Comparison of ENCODE assay signal across 1 cellular context in the genomic region with DNA sequence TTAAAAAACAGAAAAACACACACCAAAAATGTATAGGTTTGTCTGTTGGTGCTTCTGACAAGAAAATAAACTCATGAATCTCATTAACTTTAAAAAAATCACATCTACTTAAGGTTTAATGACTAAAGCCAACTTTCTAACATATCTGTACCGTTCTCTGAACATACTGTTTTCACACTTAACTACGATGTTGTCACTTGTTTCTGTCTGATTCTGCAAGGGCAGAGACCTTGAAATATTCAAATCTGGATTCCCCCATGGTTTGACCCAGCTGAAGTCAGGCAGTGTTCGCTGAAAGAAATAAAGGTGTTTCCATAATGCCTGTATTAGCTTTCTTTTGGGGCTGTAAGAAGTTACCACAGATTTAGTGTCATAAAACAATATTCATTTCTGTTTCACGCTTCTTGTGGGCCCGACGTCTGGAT.
TF ChIP-seq lines count a peak whose summit lies in the region.

No MANE protein-coding gene starts in this region.

TF ChIP-seq in HepG2, 621 proteins besides CTCF, POLR2A, EP300 and RAD21 (continued from another document and continues in another):
- TF ChIP-seq, protein P1, sequence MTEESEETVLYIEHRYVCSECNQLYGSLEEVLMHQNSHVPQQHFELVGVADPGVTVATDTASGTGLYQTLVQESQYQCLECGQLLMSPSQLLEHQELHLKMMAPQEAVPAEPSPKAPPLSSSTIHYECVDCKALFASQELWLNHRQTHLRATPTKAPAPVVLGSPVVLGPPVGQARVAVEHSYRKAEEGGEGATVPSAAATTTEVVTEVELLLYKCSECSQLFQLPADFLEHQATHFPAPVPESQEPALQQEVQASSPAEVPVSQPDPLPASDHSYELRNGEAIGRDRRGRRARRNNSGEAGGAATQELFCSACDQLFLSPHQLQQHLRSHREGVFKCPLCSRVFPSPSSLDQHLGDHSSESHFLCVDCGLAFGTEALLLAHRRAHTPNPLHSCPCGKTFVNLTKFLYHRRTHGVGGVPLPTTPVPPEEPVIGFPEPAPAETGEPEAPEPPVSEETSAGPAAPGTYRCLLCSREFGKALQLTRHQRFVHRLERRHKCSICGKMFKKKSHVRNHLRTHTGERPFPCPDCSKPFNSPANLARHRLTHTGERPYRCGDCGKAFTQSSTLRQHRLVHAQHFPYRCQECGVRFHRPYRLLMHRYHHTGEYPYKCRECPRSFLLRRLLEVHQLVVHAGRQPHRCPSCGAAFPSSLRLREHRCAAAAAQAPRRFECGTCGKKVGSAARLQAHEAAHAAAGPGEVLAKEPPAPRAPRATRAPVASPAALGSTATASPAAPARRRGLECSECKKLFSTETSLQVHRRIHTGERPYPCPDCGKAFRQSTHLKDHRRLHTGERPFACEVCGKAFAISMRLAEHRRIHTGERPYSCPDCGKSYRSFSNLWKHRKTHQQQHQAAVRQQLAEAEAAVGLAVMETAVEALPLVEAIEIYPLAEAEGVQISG (CRISPR knock-in tag; IDR thresholded peaks at IDR 0.05), result no peak
- TF ChIP-seq ZSCAN29 (CRISPR knock-in tag; conservative IDR thresholded peaks at IDR 0.05), result 0 out of 2 replicates have a peak, but pooled peaks have one; percentile 44
- TF ChIP-seq DNMT1 (CRISPR knock-in tag; IDR thresholded peaks at IDR 0.05), result no peak
- TF ChIP-seq, protein P2, sequence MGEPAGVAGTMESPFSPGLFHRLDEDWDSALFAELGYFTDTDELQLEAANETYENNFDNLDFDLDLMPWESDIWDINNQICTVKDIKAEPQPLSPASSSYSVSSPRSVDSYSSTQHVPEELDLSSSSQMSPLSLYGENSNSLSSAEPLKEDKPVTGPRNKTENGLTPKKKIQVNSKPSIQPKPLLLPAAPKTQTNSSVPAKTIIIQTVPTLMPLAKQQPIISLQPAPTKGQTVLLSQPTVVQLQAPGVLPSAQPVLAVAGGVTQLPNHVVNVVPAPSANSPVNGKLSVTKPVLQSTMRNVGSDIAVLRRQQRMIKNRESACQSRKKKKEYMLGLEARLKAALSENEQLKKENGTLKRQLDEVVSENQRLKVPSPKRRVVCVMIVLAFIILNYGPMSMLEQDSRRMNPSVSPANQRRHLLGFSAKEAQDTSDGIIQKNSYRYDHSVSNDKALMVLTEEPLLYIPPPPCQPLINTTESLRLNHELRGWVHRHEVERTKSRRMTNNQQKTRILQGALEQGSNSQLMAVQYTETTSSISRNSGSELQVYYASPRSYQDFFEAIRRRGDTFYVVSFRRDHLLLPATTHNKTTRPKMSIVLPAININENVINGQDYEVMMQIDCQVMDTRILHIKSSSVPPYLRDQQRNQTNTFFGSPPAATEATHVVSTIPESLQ (CRISPR knock-in tag; conservative IDR thresholded peaks at IDR 0.05), result 0 out of 2 replicates have a peak, but pooled peaks have one; percentile 17
- TF ChIP-seq JUN (CRISPR knock-in tag; IDR thresholded peaks at IDR 0.05), result peak; percentile 44; the same call in 1 of the 2 replicates
- 0 out of 2 replicates have a peak, but pooled peaks have one; percentile 44 for TF ChIP-seq ZNF230 (CRISPR knock-in tag; IDR thresholded peaks at IDR 0.05)
- TF ChIP-seq ELF1 (CRISPR knock-in tag; IDR thresholded peaks at IDR 0.05), result no peak
- TF ChIP-seq, protein P3, sequence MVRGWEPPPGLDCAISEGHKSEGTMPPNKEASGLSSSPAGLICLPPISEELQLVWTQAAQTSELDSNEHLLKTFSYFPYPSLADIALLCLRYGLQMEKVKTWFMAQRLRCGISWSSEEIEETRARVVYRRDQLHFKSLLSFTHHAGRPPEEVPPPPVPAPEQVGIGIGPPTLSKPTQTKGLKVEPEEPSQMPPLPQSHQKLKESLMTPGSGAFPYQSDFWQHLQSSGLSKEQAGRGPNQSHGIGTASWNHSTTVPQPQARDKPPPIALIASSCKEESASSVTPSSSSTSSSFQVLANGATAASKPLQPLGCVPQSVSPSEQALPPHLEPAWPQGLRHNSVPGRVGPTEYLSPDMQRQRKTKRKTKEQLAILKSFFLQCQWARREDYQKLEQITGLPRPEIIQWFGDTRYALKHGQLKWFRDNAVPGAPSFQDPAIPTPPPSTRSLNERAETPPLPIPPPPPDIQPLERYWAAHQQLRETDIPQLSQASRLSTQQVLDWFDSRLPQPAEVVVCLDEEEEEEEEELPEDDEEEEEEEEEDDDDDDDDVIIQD (CRISPR knock-in tag; IDR thresholded peaks at IDR 0.05; ENCODE audit: low read depth), result 0 out of 2 replicates have a peak, but pooled peaks have one; percentile 4
- no peak for TF ChIP-seq TSC22D2 (CRISPR knock-in tag; IDR thresholded peaks at IDR 0.05; ENCODE audit: borderline replicate concordance)
- peak; percentile 32 for TF ChIP-seq ASH2L (IDR thresholded peaks at IDR 0.05; ENCODE audit: insufficient read length, low read depth, low read length)
- TF ChIP-seq, protein P4, sequence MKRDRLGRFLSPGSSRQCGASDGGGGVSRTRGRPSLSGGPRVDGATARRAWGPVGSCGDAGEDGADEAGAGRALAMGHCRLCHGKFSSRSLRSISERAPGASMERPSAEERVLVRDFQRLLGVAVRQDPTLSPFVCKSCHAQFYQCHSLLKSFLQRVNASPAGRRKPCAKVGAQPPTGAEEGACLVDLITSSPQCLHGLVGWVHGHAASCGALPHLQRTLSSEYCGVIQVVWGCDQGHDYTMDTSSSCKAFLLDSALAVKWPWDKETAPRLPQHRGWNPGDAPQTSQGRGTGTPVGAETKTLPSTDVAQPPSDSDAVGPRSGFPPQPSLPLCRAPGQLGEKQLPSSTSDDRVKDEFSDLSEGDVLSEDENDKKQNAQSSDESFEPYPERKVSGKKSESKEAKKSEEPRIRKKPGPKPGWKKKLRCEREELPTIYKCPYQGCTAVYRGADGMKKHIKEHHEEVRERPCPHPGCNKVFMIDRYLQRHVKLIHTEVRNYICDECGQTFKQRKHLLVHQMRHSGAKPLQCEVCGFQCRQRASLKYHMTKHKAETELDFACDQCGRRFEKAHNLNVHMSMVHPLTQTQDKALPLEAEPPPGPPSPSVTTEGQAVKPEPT (CRISPR knock-in tag; IDR thresholded peaks at IDR 0.05; ENCODE audit: low read depth), result no peak
- TF ChIP-seq KAT8 (CRISPR knock-in tag; IDR thresholded peaks at IDR 0.05), result no peak
- TF ChIP-seq SNRNP70 (IDR thresholded peaks at IDR 0.05; ENCODE audit: low read depth, low read length), result no peak
- no peak for TF ChIP-seq CBX2 (IDR thresholded peaks at IDR 0.05; ENCODE audit: low read depth, low read length)
- no peak for TF ChIP-seq CBX2 (CRISPR knock-in tag; IDR thresholded peaks at IDR 0.05; ENCODE audit: low read depth)
- TF ChIP-seq, protein P5, sequence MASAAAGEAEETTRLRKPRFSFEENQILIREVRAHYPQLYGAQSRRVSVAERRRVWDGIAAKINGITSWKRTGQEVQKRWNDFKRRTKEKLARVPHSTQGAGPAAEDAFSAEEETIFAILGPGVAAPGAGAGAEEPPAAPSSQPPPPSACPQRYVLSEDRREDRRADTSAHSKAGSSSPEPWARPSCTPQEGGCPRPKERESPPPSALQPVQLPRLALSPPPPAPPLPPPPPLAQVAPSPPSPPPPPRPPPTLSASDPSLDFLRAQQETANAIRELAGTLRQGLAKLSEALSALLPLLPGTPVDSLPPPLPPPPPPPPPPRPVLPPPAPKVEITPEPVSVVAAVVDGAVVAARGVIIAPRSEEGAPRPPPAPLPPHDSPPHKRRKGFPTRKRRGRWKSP (CRISPR knock-in tag; IDR thresholded peaks at IDR 0.05), result 0 out of 2 replicates have a peak, but pooled peaks have one; percentile 52
- TF ChIP-seq ZNF7 (CRISPR knock-in tag; IDR thresholded peaks at IDR 0.05), result peak; percentile 84; the same call in 1 of the 2 replicates
- TF ChIP-seq, protein P6, sequence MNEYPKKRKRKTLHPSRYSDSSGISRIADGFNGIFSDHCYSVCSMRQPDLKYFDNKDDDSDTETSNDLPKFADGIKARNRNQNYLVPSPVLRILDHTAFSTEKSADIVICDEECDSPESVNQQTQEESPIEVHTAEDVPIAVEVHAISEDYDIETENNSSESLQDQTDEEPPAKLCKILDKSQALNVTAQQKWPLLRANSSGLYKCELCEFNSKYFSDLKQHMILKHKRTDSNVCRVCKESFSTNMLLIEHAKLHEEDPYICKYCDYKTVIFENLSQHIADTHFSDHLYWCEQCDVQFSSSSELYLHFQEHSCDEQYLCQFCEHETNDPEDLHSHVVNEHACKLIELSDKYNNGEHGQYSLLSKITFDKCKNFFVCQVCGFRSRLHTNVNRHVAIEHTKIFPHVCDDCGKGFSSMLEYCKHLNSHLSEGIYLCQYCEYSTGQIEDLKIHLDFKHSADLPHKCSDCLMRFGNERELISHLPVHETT (CRISPR knock-in tag; conservative IDR thresholded peaks at IDR 0.05), result no peak; the same call in 1 of the 2 replicates
- TF ChIP-seq, protein P7, sequence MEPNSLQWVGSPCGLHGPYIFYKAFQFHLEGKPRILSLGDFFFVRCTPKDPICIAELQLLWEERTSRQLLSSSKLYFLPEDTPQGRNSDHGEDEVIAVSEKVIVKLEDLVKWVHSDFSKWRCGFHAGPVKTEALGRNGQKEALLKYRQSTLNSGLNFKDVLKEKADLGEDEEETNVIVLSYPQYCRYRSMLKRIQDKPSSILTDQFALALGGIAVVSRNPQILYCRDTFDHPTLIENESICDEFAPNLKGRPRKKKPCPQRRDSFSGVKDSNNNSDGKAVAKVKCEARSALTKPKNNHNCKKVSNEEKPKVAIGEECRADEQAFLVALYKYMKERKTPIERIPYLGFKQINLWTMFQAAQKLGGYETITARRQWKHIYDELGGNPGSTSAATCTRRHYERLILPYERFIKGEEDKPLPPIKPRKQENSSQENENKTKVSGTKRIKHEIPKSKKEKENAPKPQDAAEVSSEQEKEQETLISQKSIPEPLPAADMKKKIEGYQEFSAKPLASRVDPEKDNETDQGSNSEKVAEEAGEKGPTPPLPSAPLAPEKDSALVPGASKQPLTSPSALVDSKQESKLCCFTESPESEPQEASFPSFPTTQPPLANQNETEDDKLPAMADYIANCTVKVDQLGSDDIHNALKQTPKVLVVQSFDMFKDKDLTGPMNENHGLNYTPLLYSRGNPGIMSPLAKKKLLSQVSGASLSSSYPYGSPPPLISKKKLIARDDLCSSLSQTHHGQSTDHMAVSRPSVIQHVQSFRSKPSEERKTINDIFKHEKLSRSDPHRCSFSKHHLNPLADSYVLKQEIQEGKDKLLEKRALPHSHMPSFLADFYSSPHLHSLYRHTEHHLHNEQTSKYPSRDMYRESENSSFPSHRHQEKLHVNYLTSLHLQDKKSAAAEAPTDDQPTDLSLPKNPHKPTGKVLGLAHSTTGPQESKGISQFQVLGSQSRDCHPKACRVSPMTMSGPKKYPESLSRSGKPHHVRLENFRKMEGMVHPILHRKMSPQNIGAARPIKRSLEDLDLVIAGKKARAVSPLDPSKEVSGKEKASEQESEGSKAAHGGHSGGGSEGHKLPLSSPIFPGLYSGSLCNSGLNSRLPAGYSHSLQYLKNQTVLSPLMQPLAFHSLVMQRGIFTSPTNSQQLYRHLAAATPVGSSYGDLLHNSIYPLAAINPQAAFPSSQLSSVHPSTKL (CRISPR knock-in tag; IDR thresholded peaks at IDR 0.05), result no peak; the same call in 1 of the 2 replicates
- TF ChIP-seq MIER3 (CRISPR knock-in tag; IDR thresholded peaks at IDR 0.05; ENCODE audit: borderline replicate concordance), result peak; percentile 62
- 0 out of 2 replicates have a peak, but pooled peaks have one; percentile 51 for TF ChIP-seq NR2C2 (CRISPR knock-in tag; IDR thresholded peaks at IDR 0.05; ENCODE audit: borderline replicate concordance)
- no peak for TF ChIP-seq RORA (CRISPR knock-in tag; IDR thresholded peaks at IDR 0.05)
- peak; percentile 3; the same call in 1 of the 2 replicates for TF ChIP-seq CEBPG (CRISPR knock-in tag; IDR thresholded peaks at IDR 0.05)
- 0 out of 2 replicates have a peak, but pooled peaks have one; percentile 13 for TF ChIP-seq KLF11 (CRISPR knock-in tag; IDR thresholded peaks at IDR 0.05)
- 0 out of 2 replicates have a peak, but pooled peaks have one; percentile 14 for TF ChIP-seq KDM6A (CRISPR knock-in tag; IDR thresholded peaks at IDR 0.05; ENCODE audit: low read depth)
- no peak for TF ChIP-seq FOXM1 (CRISPR knock-in tag; IDR thresholded peaks at IDR 0.05)
- TF ChIP-seq ZKSCAN1 (IDR thresholded peaks at IDR 0.05; ENCODE audit: low read length), result 0 out of 2 replicates have a peak, but pooled peaks have one; percentile 1
- TF ChIP-seq ZNF850 (CRISPR knock-in tag; conservative IDR thresholded peaks at IDR 0.05), result peak; percentile 69; the same call in 1 of the 2 replicates
- 0 out of 2 replicates have a peak, but pooled peaks have one; percentile 31 for TF ChIP-seq ZNF816 (CRISPR knock-in tag; IDR thresholded peaks at IDR 0.05; ENCODE audit: borderline replicate concordance)
- no peak for TF ChIP-seq SKI (IDR thresholded peaks at IDR 0.05; ENCODE audit: partially characterized antibody)
- TF ChIP-seq, protein P8, sequence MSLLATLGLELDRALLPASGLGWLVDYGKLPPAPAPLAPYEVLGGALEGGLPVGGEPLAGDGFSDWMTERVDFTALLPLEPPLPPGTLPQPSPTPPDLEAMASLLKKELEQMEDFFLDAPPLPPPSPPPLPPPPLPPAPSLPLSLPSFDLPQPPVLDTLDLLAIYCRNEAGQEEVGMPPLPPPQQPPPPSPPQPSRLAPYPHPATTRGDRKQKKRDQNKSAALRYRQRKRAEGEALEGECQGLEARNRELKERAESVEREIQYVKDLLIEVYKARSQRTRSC (CRISPR knock-in tag; IDR thresholded peaks at IDR 0.05; ENCODE audit: low read depth), result no peak; the same call in 1 of the 2 replicates
- TF ChIP-seq, protein P9, sequence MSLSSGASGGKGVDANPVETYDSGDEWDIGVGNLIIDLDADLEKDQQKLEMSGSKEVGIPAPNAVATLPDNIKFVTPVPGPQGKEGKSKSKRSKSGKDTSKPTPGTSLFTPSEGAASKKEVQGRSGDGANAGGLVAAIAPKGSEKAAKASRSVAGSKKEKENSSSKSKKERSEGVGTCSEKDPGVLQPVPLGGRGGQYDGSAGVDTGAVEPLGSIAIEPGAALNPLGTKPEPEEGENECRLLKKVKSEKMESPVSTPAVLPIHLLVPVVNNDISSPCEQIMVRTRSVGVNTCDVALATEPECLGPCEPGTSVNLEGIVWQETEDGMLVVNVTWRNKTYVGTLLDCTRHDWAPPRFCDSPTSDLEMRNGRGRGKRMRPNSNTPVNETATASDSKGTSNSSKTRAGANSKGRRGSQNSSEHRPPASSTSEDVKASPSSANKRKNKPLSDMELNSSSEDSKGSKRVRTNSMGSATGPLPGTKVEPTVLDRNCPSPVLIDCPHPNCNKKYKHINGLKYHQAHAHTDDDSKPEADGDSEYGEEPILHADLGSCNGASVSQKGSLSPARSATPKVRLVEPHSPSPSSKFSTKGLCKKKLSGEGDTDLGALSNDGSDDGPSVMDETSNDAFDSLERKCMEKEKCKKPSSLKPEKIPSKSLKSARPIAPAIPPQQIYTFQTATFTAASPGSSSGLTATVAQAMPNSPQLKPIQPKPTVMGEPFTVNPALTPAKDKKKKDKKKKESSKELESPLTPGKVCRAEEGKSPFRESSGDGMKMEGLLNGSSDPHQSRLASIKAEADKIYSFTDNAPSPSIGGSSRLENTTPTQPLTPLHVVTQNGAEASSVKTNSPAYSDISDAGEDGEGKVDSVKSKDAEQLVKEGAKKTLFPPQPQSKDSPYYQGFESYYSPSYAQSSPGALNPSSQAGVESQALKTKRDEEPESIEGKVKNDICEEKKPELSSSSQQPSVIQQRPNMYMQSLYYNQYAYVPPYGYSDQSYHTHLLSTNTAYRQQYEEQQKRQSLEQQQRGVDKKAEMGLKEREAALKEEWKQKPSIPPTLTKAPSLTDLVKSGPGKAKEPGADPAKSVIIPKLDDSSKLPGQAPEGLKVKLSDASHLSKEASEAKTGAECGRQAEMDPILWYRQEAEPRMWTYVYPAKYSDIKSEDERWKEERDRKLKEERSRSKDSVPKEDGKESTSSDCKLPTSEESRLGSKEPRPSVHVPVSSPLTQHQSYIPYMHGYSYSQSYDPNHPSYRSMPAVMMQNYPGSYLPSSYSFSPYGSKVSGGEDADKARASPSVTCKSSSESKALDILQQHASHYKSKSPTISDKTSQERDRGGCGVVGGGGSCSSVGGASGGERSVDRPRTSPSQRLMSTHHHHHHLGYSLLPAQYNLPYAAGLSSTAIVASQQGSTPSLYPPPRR (CRISPR knock-in tag; IDR thresholded peaks at IDR 0.05; ENCODE audit: borderline replicate concordance), result 0 out of 2 replicates have a peak, but pooled peaks have one; percentile 33
- 0 out of 2 replicates have a peak, but pooled peaks have one; percentile 5 for TF ChIP-seq ZKSCAN8 (CRISPR knock-in tag; IDR thresholded peaks at IDR 0.05; ENCODE audit: borderline replicate concordance)
- TF ChIP-seq ZNF30 (CRISPR knock-in tag; IDR thresholded peaks at IDR 0.05), result no peak
- TF ChIP-seq ZNF766 (CRISPR knock-in tag; IDR thresholded peaks at IDR 0.05; ENCODE audit: borderline replicate concordance), result no peak
